ENCODE assay signal across 8 cellular contexts in genomic region chr11:76861490-76861953, GRCh38. TPM values are rescaled to one million over a fixed set of nuclear protein-coding genes. Genes with fewer than 3 reads are reported as not detected.
DNase-seq lines count a peak whose midpoint lies in the region; ATAC-seq, FAIRE-seq and TF ChIP-seq lines count a peak whose summit lies in the region.

No MANE protein-coding gene starts in this region.

- intact Hi-C loops in pancreas (cut with DNase I) = no loop called here

- ATAC-seq in RWPE2 (ENCODE audit: low read depth) (peak; percentile 11; the same call in 2 of the 3 replicates), pancreas (peak in 1 of 4 donors; percentile 2), HG03571 (IDR thresholded peaks at IDR 0.05; ENCODE audit: unreplicated experiment) (no peak), HG02840 (IDR thresholded peaks at IDR 0.05; ENCODE audit: low FRiP score, unreplicated experiment) (no peak)

- WGBS in pancreas, 2 donors = 13% methylated on average over 6 of the region's 6 CpGs

- H3K9me3 ChIP-seq in RWPE2 (ENCODE audit: severe bottlenecking) (no peaks in the 10 kb centered on the region), pancreas (no peaks in the 10 kb centered on the region)

- DNase-seq in GM12864 (ENCODE audit: low read depth) (no peak), RWPE2 (ENCODE audit: low spot score) (no peak), erythroblast (lab: John Stamatoyannopoulos, UW) (peak; percentile 36 to 45), pancreas (no peak), RPMI8226 (no peak), NCI-H128 (lab: John Stamatoyannopoulos, UW; ENCODE audit: unreplicated experiment) (no peak)

- H3K4me3 ChIP-seq in GM12864 (ENCODE audit: low read depth, low read length) (peak overlapping the region; percentile 94), RWPE2 (ENCODE audit: severe bottlenecking) (peak overlapping the region; percentile 85), pancreas (peak overlapping the region; percentile 48 to 77 (median 50))

- H3K27ac ChIP-seq in RWPE2 (ENCODE audit: poor library complexity, severe bottlenecking) (peak overlapping the region; percentile 57), pancreas (peak overlapping the region in 2 of 4 donors; percentile 12 to 70)

- H3K27me3 ChIP-seq in RWPE2 (ENCODE audit: insufficient read depth, poor library complexity, severe bottlenecking) (no peaks in the 10 kb centered on the region), pancreas (no peaks in the 10 kb centered on the region)

- peaks cover 9% of the 10 kb centered on the region for H3K36me3 ChIP-seq in RWPE2 (ENCODE audit: low read depth)
- no peaks in the 10 kb centered on the region for H3K36me3 ChIP-seq in pancreas

- TF ChIP-seq POLR2A in erythroblast (IDR thresholded peaks at IDR 0.05; ENCODE audit: low read length) = no peak

- H3K4me1 ChIP-seq in RWPE2 (ENCODE audit: insufficient read depth, poor library complexity, severe bottlenecking) (peaks cover 8% of the 10 kb centered on the region), pancreas (peaks cover 3 to 12% (median 12%) of the 10 kb centered on the region in 3 donors)

- no peak for FAIRE-seq in pancreas (lab: Jason Lieb, UNC)

- TF ChIP-seq CTCF in GM12864 (IDR thresholded peaks at IDR 0.05; ENCODE audit: low read depth, low read length, missing control alignments) (no peak), RWPE2 (IDR thresholded peaks at IDR 0.05; ENCODE audit: poor library complexity, severe bottlenecking) (no peak), pancreas (IDR thresholded peaks at IDR 0.05) (no peak)

RNA-seq across cellular contexts. Expression of gene ACER3, which starts 0.8 kb away (rescaled TPM):
- total RNA-seq in pancreas = 10 to 100 TPM in 1 of 6 donors, 1 to 10 TPM in 5; 4.9 to 13.2 (median 7.4) TPM
- 1 to 10 TPM; 2.0 to 2.6 TPM for polyA plus RNA-seq in pancreas

Comparison
In these comparisons a context has a peak if more than half of its experiments do, and no peak if none do; other contexts are left out.
1. DNase-seq: peak in erythroblast (2 of 2); none in GM12864 (single experiment), RWPE2 (single experiment), pancreas (0 of 6), RPMI8226 (single experiment) and NCI-H128 (single experiment).
2. Peak in every context shown above with its lines, with median percentiles within 50 percentile points of each other: H3K4me3 ChIP-seq.